ENCODE assay signal across 11 cellular contexts in genomic region chr3:141660598-141660947, GRCh38.
A peak's percentile ranks its signal among the peaks of the same experiment; 100 is the strongest.
DNase-seq lines count a peak whose midpoint lies in the region; ATAC-seq and TF ChIP-seq lines count a peak whose summit lies in the region.
"Had no signal": no experiment of that assay in that cellular context is flagged by ENCODE, and none has a peak within 500 bp of the region (broad histone marks: within the 10 kb centered on the region; RNA-seq: fewer than 3 reads in every experiment).

No MANE protein-coding gene starts in this region.

- peak overlapping the region in 1 of 4 donors; percentile 0 for H3K27ac ChIP-seq in upper lobe of left lung
- H3K27ac ChIP-seq: SK-N-MC had no signal

- DNase-seq in activated naive CD8-positive, alpha-beta T cell treated with anti-CD3 and anti-CD28 coated beads for 36 hours = no peak
- DNase-seq in naive B cell (no peak), upper lobe of left lung (no peak), EL (no peak), midbrain (lab: John Stamatoyannopoulos, UW) (no peak)
- DNase-seq: activated T-cell treated with anti-CD3 and anti-CD28 coated beads, Interleukin-2, amount 50 U/mL, for 1 hour; stimulated activated CD4-positive, alpha-beta T cell treated with anti-CD3 and anti-CD28 coated beads, Interleukin-2, amount 100 ng/mL, for 48 hours had no signal

- 54 to 57% methylated on average over 9 of the region's 9 CpGs for WGBS in upper lobe of left lung, 2 donors

- no peak for TF ChIP-seq CTCF in upper lobe of left lung (IDR thresholded peaks at IDR 0.05)

- H3K4me3 ChIP-seq in endocrine pancreas (ENCODE audit: control insufficient read depth, insufficient read depth, low read length) = no peak overlapping the region
- H3K4me3 ChIP-seq in upper lobe of left lung = peak overlapping the region in 3 of 4 donors; percentile 38 to 68 (median 58)
- H3K4me3 ChIP-seq: SK-N-MC had no signal

- H3K4me3 Mint-ChIP-seq in activated naive CD8-positive, alpha-beta T cell = peak overlapping the region; percentile 78
- H3K4me3 Mint-ChIP-seq in activated naive CD8-positive, alpha-beta T cell treated with anti-CD3 and anti-CD28 coated beads for 36 hours = no peak overlapping the region
- H3K4me3 Mint-ChIP-seq in naive B cell = peak overlapping the region in 6 of 8 donors; percentile 44 to 84 (median 60)

- H3K36me3 ChIP-seq in endocrine pancreas (ENCODE audit: control insufficient read depth, insufficient read depth, low read length) (no peaks in the 10 kb centered on the region), upper lobe of left lung (no peaks in the 10 kb centered on the region)

- H3K9me3 Mint-ChIP-seq in activated naive CD8-positive, alpha-beta T cell (ENCODE audit: low read depth) = no peaks in the 10 kb centered on the region
- no peaks in the 10 kb centered on the region for H3K9me3 Mint-ChIP-seq in activated naive CD8-positive, alpha-beta T cell treated with anti-CD3 and anti-CD28 coated beads for 36 hours
- H3K9me3 Mint-ChIP-seq in naive B cell = peaks cover 3 to 19% (median 9%) of the 10 kb centered on the region in 7 donors

- H3K27me3 ChIP-seq in endocrine pancreas (ENCODE audit: control insufficient read depth, insufficient read depth, low read length) (no peaks in the 10 kb centered on the region), upper lobe of left lung (no peaks in the 10 kb centered on the region)

- H3K9me3 ChIP-seq in endocrine pancreas (ENCODE audit: control insufficient read depth, low read length) (no peaks in the 10 kb centered on the region), upper lobe of left lung (no peaks in the 10 kb centered on the region)

- no peaks in the 10 kb centered on the region for H3K4me1 ChIP-seq in endocrine pancreas (ENCODE audit: control insufficient read depth, insufficient read depth, low read length)
- H3K4me1 ChIP-seq in upper lobe of left lung = peaks cover 5 to 12% (median 9%) of the 10 kb centered on the region in 4 donors

- peaks cover 36% of the 10 kb centered on the region for H3K27me3 Mint-ChIP-seq in activated naive CD8-positive, alpha-beta T cell
- H3K27me3 Mint-ChIP-seq in activated naive CD8-positive, alpha-beta T cell treated with anti-CD3 and anti-CD28 coated beads for 36 hours = peaks cover 71% of the 10 kb centered on the region
- H3K27me3 Mint-ChIP-seq in naive B cell = peaks cover 68 to 82% (median 78%) of the 10 kb centered on the region in 3 donors

- ATAC-seq in naive B cell (ENCODE audit: low read depth in 2 of 2) (no peak), upper lobe of left lung (ENCODE audit: low FRiP score in 2 of 2) (peak in 1 of 2 donors; percentile 7), HG03095 (IDR thresholded peaks at IDR 0.05; ENCODE audit: unreplicated experiment) (no peak)

- TF ChIP-seq POLR2A in upper lobe of left lung (IDR thresholded peaks at IDR 0.05) = no peak

- H3K36me3 Mint-ChIP-seq in activated naive CD8-positive, alpha-beta T cell = no peaks in the 10 kb centered on the region
- no peaks in the 10 kb centered on the region for H3K36me3 Mint-ChIP-seq in activated naive CD8-positive, alpha-beta T cell treated with anti-CD3 and anti-CD28 coated beads for 36 hours
- H3K36me3 Mint-ChIP-seq in naive B cell = peaks cover 5 to 6% of the 10 kb centered on the region in 2 donors

- H3K4me1 Mint-ChIP-seq in activated naive CD8-positive, alpha-beta T cell (ENCODE audit: low read depth) = peaks cover 6% of the 10 kb centered on the region
- H3K4me1 Mint-ChIP-seq in activated naive CD8-positive, alpha-beta T cell treated with anti-CD3 and anti-CD28 coated beads for 36 hours = peaks cover 2% of the 10 kb centered on the region
- H3K4me1 Mint-ChIP-seq in naive B cell = peaks cover 7 to 11% (median 8%) of the 10 kb centered on the region in 3 donors

- TF ChIP-seq EP300 in upper lobe of left lung (IDR thresholded peaks at IDR 0.05) = no peak

- H3K27ac Mint-ChIP-seq in activated naive CD8-positive, alpha-beta T cell = no peak overlapping the region
- H3K27ac Mint-ChIP-seq in activated naive CD8-positive, alpha-beta T cell treated with anti-CD3 and anti-CD28 coated beads for 36 hours = no peak overlapping the region
- no peak overlapping the region for H3K27ac Mint-ChIP-seq in naive B cell

- H3K9ac ChIP-seq in endocrine pancreas (ENCODE audit: control insufficient read depth, insufficient read depth, low read length) = peak overlapping the region; percentile 4
